In the genomic region with DNA sequence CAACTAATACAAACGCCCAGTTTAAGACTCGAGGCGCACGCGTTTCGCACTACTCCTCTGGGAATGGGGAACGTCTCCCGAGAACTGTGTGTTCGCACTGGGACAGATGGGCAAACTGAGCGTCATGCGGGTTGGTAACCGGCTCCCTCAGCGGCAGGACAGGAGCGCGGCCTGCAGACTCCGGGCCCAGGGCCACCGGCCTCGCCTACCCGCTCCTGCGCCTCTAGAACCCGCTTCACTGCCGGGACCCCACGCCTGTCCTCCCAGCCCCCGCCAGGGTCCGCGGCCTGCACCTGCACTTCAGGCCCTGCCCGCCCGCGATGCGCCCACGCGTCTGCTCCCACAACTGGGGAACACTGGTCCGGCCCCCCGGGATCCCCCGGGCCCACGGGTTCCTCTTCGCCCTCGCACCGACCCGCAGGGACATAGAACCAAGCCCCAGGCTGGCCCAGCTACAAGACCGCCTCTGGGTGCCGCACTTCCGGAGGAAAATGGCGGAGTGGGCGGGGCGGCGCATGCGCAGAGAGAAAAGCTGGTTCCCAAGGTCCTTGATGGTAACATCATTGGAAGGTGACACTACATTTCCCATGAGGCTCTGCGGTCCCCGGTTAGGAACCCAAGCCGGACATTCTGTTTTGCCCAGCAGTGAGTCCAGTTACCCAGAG, we compare ENCODE assay signal across 8 cellular contexts. TPM values are rescaled to one million over a fixed set of nuclear protein-coding genes. Genes with fewer than 3 reads are reported as not detected.
A peak's percentile ranks its signal among the peaks of the same experiment; 100 is the strongest.
DNase-seq lines count a peak whose midpoint lies in the region; ATAC-seq and TF ChIP-seq lines count a peak whose summit lies in the region.
"Not testable (repeated sequence)": the region's sequence is repeated elsewhere in the genome, so short reads cannot be mapped to it uniquely, and the experiment has no call there.

A gene (minus strand): TSS at position 459 of the 665 bp plus-strand sequence. CDS start 2,187 bp downstream, outside the sequence.

- H3K9me3 Mint-ChIP-seq in CD4-positive, alpha-beta T cell, result not testable (repeated sequence)
- peaks cover 30% of the 10 kb centered on the region for H3K9me3 Mint-ChIP-seq in activated CD4-positive, alpha-beta T cell treated with anti-CD3 and anti-CD28 coated beads for 36 hours (ENCODE audit: low read depth)

- intact Hi-C loops in CD4-positive, alpha-beta T cell (cut with DNase I, micrococcal nuclease); body of pancreas (cut with DNase I); cardiac septum (cut with DNase I): not testable (repeated sequence)
- intact Hi-C loops in activated CD4-positive, alpha-beta T cell treated with anti-CD3 and anti-CD28 coated beads for 36 hours (cut with DNase I, micrococcal nuclease), result loop anchor here (1.0 to 10.0 kb wide), 2 partner anchors 350 kb away; no protein-coding TSS in a partner anchor

- peak; percentile 63 to 83 (median 82) for TF ChIP-seq POLR2A in body of pancreas (IDR thresholded peaks at IDR 0.05)

- peak within 1 kb of the TSS; percentile 93 for H3K27ac Mint-ChIP-seq in CD4-positive, alpha-beta T cell
- peak within 1 kb of the TSS; percentile 85 for H3K27ac Mint-ChIP-seq in activated CD4-positive, alpha-beta T cell treated with anti-CD3 and anti-CD28 coated beads for 36 hours

- peak within 1 kb of the TSS; percentile 64 to 75 for H3K4me3 ChIP-seq in body of pancreas

- not testable (repeated sequence) for H3K36me3 ChIP-seq in body of pancreas (replicated peaks in 1 of 2; ENCODE audit: insufficient read depth in 1 of 2, low read depth in 2 of 2)

- peaks cover 17% of the 10 kb centered on the region for H3K4me1 Mint-ChIP-seq in CD4-positive, alpha-beta T cell (ENCODE audit: low read depth)
- peaks cover 23% of the 10 kb centered on the region for H3K4me1 Mint-ChIP-seq in activated CD4-positive, alpha-beta T cell treated with anti-CD3 and anti-CD28 coated beads for 36 hours

- CTCF ChIA-PET in CD4-positive, alpha-beta T cell (lab: Charles Lee); activated CD4-positive, alpha-beta T cell treated with anti-CD3 and anti-CD28 coated beads for 36 hours (lab: Charles Lee): not testable (repeated sequence)

- not testable (repeated sequence) for H3K27me3 ChIP-seq in CD4-positive, alpha-beta T cell (ENCODE audit: control insufficient read depth, insufficient read depth, low read length); body of pancreas

- not testable (repeated sequence) for H3K27me3 Mint-ChIP-seq in CD4-positive, alpha-beta T cell; activated CD4-positive, alpha-beta T cell treated with anti-CD3 and anti-CD28 coated beads for 36 hours

- H3K4me1 ChIP-seq in body of pancreas, result not testable (repeated sequence)

- not testable (repeated sequence) for H3K27ac ChIP-seq in CD4-positive, alpha-beta T cell (ENCODE audit: low read depth, low read length)
- H3K27ac ChIP-seq in body of pancreas, result peak within 1 kb of the TSS; percentile 81 to 90 (median 87)

- H3K4me3 Mint-ChIP-seq in CD4-positive, alpha-beta T cell, result peak within 1 kb of the TSS; percentile 97
- peak within 1 kb of the TSS; percentile 80 for H3K4me3 Mint-ChIP-seq in activated CD4-positive, alpha-beta T cell treated with anti-CD3 and anti-CD28 coated beads for 36 hours

- H3K36me3 Mint-ChIP-seq in CD4-positive, alpha-beta T cell (ENCODE audit: low read depth), result peaks cover 57% of the 10 kb centered on the region
- peaks cover 41% of the 10 kb centered on the region for H3K36me3 Mint-ChIP-seq in activated CD4-positive, alpha-beta T cell treated with anti-CD3 and anti-CD28 coated beads for 36 hours (ENCODE audit: low read depth)

- peak; percentile 86 to 93 (median 88) for DNase-seq in CD4-positive, alpha-beta T cell
- DNase-seq in NCI-H524 (lab: John Stamatoyannopoulos, UW), result peak; percentile 85 to 87
- peak; percentile 95 for DNase-seq in activated CD4-positive, alpha-beta T cell treated with anti-CD3 and anti-CD28 coated beads for 36 hours
- DNase-seq in body of pancreas, result peak; percentile 96 to 98 (median 97)
- DNase-seq in cardiac septum (ENCODE audit: low spot score), result peak; percentile 95
- peak; percentile 42 for DNase-seq in non-pigmented ciliary epithelial cell (ENCODE audit: low read depth)
- DNase-seq in stimulated activated CD8-positive, alpha-beta memory T cell treated with anti-CD3 and anti-CD28 coated beads, Interleukin-4, amount 100 ng/mL, for 4 hours (ENCODE audit: low read depth in 2 of 2, low spot score in 1 of 2), result peak; percentile 84 to 94

- POLR2A ChIA-PET in CD4-positive, alpha-beta T cell (lab: Charles Lee); activated CD4-positive, alpha-beta T cell treated with anti-CD3 and anti-CD28 coated beads for 36 hours (lab: Charles Lee): not testable (repeated sequence)

- ATAC-seq in CD4-positive, alpha-beta T cell (ENCODE audit: poor library complexity); activated CD4-positive, alpha-beta T cell treated with anti-CD3 and anti-CD28 coated beads for 36 hours: not testable (repeated sequence)
- ATAC-seq in HG03175 (IDR thresholded peaks at IDR 0.05; ENCODE audit: unreplicated experiment), result peak; percentile 66
- peak; percentile 53 for ATAC-seq in body of pancreas

- WGBS in body of pancreas, 2 donors, result 2 to 7% methylated on average over 10 to 49 of the region's 51 CpGs

- TF ChIP-seq CTCF in CD4-positive, alpha-beta T cell (IDR thresholded peaks at IDR 0.05), result not testable (repeated sequence)
- TF ChIP-seq CTCF in body of pancreas (IDR thresholded peaks at IDR 0.05), result peak in 4 of 7 experiments; percentile 29 to 39 (median 34)

- not testable (repeated sequence) for H3K9me3 ChIP-seq in CD4-positive, alpha-beta T cell (ENCODE audit: control insufficient read depth, low read length); body of pancreas

RNA-seq across cellular contexts. Expression of the gene that starts here (rescaled TPM):
- 1 to 10 TPM; 4.5 to 5.2 TPM for total RNA-seq in CD4-positive, alpha-beta T cell
- total RNA-seq in activated CD4-positive, alpha-beta T cell treated with anti-CD3 and anti-CD28 coated beads for 36 hours, result 10 to 100 TPM; 13.1 to 14.4 TPM
- total RNA-seq in body of pancreas, result 10 to 100 TPM in 1 of 2 donors, 1 to 10 TPM in 1; 8.6 to 17.6 TPM
- 7.8 TPM for total RNA-seq in cardiac septum

Comparison
In these comparisons a context has a peak if more than half of its experiments do, and no peak if none do; other contexts are left out.
1. DNase-seq: peak in every context shown above with its lines; median percentile 97 in body of pancreas; 95 in activated CD4-positive, alpha-beta T cell treated with anti-CD3 and anti-CD28 coated beads for 36 hours; 95 in cardiac septum; 89 in stimulated activated CD8-positive, alpha-beta memory T cell treated with anti-CD3 and anti-CD28 coated beads, Interleukin-4, amount 100 ng/mL, for 4 hours; 88 in CD4-positive, alpha-beta T cell; 86 in NCI-H524; 42 in non-pigmented ciliary epithelial cell.